In the genomic region with DNA sequence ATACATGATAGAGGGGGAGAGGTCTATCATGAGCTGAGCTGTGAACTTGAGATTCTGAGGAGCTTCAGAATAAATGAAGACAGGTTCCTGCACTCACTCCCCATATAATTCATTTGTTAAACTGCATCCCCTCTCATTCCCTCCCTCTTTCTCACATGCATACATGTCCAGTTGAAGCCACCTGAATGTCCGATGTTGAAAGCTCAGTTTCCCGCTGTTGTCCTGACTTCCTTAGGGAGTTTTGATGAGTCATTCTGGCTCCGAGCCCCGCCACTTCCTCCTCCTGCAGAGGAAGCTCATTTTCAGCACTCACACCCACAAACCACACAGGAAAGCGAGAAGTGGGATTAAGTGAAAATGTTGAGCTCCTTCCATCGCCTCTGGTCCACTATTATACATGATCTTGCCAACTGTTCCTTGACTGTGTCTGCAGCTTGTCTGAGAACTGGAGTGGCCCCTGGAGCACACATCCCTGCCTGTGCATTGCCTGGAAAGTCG, we compare ENCODE assay signal across 1 cellular context.
A peak's percentile ranks its signal among the peaks of the same experiment; 100 is the strongest.
TF ChIP-seq lines count a peak whose summit lies in the region.

No MANE protein-coding gene starts in this region.

TF ChIP-seq in K562, 482 proteins besides CTCF, POLR2A, EP300 and RAD21 (continued from another document and continues in another):
- TF ChIP-seq, protein P1, sequence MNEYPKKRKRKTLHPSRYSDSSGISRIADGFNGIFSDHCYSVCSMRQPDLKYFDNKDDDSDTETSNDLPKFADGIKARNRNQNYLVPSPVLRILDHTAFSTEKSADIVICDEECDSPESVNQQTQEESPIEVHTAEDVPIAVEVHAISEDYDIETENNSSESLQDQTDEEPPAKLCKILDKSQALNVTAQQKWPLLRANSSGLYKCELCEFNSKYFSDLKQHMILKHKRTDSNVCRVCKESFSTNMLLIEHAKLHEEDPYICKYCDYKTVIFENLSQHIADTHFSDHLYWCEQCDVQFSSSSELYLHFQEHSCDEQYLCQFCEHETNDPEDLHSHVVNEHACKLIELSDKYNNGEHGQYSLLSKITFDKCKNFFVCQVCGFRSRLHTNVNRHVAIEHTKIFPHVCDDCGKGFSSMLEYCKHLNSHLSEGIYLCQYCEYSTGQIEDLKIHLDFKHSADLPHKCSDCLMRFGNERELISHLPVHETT (CRISPR knock-in tag; conservative IDR thresholded peaks at IDR 0.05 in 1 of 2, IDR thresholded peaks at IDR 0.05 in 1 of 2), result no peak
- no peak for TF ChIP-seq THRAP3 (IDR thresholded peaks at IDR 0.05; ENCODE audit: borderline replicate concordance)
- TF ChIP-seq, protein P2, sequence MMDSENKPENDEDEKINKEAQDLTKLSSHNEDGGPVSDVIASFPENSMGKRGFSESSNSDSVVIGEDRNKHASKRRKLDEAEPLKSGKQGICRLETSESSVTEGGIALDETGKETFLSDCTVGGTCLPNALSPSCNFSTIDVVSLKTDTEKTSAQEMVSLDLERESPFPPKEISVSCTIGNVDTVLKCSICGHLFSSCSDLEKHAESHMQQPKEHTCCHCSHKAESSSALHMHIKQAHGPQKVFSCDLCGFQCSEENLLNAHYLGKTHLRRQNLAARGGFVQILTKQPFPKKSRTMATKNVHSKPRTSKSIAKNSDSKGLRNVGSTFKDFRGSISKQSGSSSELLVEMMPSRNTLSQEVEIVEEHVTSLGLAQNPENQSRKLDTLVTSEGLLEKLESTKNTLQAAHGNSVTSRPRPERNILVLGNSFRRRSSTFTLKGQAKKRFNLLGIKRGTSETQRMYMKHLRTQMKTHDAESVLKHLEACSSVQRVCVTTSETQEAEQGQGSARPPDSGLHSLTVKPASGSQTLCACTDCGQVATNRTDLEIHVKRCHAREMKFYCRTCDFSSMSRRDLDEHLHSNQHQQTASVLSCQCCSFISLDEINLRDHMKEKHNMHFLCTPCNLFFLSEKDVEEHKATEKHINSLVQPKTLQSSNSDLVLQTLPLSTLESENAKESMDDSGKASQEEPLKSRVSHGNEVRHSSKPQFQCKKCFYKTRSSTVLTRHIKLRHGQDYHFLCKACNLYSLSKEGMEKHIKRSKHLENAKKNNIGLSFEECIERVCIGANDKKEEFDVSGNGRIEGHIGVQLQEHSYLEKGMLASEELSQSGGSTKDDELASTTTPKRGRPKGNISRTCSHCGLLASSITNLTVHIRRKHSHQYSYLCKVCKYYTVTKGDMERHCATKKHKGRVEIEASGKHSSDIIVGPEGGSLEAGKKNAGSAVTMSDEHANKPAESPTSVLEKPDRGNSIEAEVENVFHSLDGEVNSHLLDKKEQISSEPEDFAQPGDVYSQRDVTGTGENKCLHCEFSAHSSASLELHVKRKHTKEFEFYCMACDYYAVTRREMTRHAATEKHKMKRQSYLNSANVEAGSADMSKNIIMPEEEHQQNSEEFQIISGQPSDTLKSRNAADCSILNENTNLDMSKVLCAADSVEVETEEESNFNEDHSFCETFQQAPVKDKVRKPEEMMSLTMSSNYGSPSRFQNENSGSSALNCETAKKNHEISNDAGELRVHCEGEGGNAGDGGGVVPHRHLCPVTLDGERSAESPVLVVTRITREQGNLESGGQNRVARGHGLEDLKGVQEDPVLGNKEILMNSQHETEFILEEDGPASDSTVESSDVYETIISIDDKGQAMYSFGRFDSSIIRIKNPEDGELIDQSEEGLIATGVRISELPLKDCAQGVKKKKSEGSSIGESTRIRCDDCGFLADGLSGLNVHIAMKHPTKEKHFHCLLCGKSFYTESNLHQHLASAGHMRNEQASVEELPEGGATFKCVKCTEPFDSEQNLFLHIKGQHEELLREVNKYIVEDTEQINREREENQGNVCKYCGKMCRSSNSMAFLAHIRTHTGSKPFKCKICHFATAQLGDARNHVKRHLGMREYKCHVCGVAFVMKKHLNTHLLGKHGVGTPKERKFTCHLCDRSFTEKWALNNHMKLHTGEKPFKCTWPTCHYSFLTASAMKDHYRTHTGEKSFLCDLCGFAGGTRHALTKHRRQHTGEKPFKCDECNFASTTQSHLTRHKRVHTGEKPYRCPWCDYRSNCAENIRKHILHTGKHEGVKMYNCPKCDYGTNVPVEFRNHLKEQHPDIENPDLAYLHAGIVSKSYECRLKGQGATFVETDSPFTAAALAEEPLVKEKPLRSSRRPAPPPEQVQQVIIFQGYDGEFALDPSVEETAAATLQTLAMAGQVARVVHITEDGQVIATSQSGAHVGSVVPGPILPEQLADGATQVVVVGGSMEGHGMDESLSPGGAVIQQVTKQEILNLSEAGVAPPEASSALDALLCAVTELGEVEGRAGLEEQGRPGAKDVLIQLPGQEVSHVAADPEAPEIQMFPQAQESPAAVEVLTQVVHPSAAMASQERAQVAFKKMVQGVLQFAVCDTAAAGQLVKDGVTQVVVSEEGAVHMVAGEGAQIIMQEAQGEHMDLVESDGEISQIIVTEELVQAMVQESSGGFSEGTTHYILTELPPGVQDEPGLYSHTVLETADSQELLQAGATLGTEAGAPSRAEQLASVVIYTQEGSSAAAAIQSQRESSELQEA (IDR thresholded peaks at IDR 0.05; ENCODE audit: low read depth), result no peak
- TF ChIP-seq NR2F6 (CRISPR knock-in tag; IDR thresholded peaks at IDR 0.05), result no peak
- TF ChIP-seq ZNF584 (CRISPR knock-in tag; IDR thresholded peaks at IDR 0.05; ENCODE audit: low read depth), result no peak
- TF ChIP-seq, protein P3, sequence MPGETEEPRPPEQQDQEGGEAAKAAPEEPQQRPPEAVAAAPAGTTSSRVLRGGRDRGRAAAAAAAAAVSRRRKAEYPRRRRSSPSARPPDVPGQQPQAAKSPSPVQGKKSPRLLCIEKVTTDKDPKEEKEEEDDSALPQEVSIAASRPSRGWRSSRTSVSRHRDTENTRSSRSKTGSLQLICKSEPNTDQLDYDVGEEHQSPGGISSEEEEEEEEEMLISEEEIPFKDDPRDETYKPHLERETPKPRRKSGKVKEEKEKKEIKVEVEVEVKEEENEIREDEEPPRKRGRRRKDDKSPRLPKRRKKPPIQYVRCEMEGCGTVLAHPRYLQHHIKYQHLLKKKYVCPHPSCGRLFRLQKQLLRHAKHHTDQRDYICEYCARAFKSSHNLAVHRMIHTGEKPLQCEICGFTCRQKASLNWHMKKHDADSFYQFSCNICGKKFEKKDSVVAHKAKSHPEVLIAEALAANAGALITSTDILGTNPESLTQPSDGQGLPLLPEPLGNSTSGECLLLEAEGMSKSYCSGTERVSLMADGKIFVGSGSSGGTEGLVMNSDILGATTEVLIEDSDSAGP (CRISPR knock-in tag; IDR thresholded peaks at IDR 0.05), result no peak
- TF ChIP-seq, protein P4, sequence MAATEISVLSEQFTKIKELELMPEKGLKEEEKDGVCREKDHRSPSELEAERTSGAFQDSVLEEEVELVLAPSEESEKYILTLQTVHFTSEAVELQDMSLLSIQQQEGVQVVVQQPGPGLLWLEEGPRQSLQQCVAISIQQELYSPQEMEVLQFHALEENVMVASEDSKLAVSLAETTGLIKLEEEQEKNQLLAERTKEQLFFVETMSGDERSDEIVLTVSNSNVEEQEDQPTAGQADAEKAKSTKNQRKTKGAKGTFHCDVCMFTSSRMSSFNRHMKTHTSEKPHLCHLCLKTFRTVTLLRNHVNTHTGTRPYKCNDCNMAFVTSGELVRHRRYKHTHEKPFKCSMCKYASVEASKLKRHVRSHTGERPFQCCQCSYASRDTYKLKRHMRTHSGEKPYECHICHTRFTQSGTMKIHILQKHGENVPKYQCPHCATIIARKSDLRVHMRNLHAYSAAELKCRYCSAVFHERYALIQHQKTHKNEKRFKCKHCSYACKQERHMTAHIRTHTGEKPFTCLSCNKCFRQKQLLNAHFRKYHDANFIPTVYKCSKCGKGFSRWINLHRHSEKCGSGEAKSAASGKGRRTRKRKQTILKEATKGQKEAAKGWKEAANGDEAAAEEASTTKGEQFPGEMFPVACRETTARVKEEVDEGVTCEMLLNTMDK (IDR thresholded peaks at IDR 0.05; ENCODE audit: borderline replicate concordance, insufficient read depth, low read depth, low read length, poor library complexity, severe bottlenecking), result no peak
- TF ChIP-seq KAT2B (IDR thresholded peaks at IDR 0.05; ENCODE audit: low read depth, low read length), result no peak
- no peak for TF ChIP-seq LARP7 (IDR thresholded peaks at IDR 0.05)
- no peak for TF ChIP-seq POLR2G (IDR thresholded peaks at IDR 0.05; ENCODE audit: low read depth, low read length)
- TF ChIP-seq CBX2 (IDR thresholded peaks at IDR 0.05; ENCODE audit: insufficient read depth, low read length, poor library complexity, severe bottlenecking), result no peak
- no peak for TF ChIP-seq CHD1 (IDR thresholded peaks at IDR 0.05; ENCODE audit: low read length)
- no peak for TF ChIP-seq MECOM (CRISPR knock-in tag; IDR thresholded peaks at IDR 0.05)
- no peak for TF ChIP-seq ZNF146 (CRISPR knock-in tag; IDR thresholded peaks at IDR 0.05; ENCODE audit: unreplicated experiment)
- TF ChIP-seq NFE2L1 (tag; IDR thresholded peaks at IDR 0.05; ENCODE audit: borderline replicate concordance, low read depth), result peak; percentile 86
- no peak for TF ChIP-seq ZBTB11 (CRISPR knock-in tag; IDR thresholded peaks at IDR 0.05)
- TF ChIP-seq PTBP1 (IDR thresholded peaks at IDR 0.05; ENCODE audit: low read depth, low read length), result no peak
- no peak for TF ChIP-seq ZNF318 (IDR thresholded peaks at IDR 0.05; ENCODE audit: borderline replicate concordance in 1 of 2, low read depth in 1 of 2)
- TF ChIP-seq, protein P5, sequence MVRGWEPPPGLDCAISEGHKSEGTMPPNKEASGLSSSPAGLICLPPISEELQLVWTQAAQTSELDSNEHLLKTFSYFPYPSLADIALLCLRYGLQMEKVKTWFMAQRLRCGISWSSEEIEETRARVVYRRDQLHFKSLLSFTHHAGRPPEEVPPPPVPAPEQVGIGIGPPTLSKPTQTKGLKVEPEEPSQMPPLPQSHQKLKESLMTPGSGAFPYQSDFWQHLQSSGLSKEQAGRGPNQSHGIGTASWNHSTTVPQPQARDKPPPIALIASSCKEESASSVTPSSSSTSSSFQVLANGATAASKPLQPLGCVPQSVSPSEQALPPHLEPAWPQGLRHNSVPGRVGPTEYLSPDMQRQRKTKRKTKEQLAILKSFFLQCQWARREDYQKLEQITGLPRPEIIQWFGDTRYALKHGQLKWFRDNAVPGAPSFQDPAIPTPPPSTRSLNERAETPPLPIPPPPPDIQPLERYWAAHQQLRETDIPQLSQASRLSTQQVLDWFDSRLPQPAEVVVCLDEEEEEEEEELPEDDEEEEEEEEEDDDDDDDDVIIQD (CRISPR knock-in tag; IDR thresholded peaks at IDR 0.05), result no peak
- TF ChIP-seq GATAD2B (IDR thresholded peaks at IDR 0.05; ENCODE audit: borderline replicate concordance), result no peak
